In genomic region chr9:331197-331596, GRCh38 we compare ENCODE assay signal across 17 cellular contexts.
DNase-seq lines count a peak whose midpoint lies in the region; ATAC-seq and TF ChIP-seq lines count a peak whose summit lies in the region.
"Had no signal": no experiment of that assay in that cellular context is flagged by ENCODE, and none has a peak within 500 bp of the region (broad histone marks: within the 10 kb centered on the region; RNA-seq: fewer than 3 reads in every experiment).

No MANE protein-coding gene starts in this region.

- H3K4me1 ChIP-seq in GM23338 (ENCODE audit: insufficient read depth) = peaks cover 18% of the 10 kb centered on the region
- H3K4me1 ChIP-seq: BE2C, SJSA1 had no signal

- H4K20me1 ChIP-seq in GM23338 (replicated peaks; ENCODE audit: insufficient read depth) = no peaks in the 10 kb centered on the region

- H3K36me3 ChIP-seq in GM23338 (ENCODE audit: insufficient read depth) = no peaks in the 10 kb centered on the region
- H3K36me3 ChIP-seq: BE2C, SJSA1 had no signal

- intact Hi-C loops in CD4-positive, alpha-beta T cell (cut with DNase I, micrococcal nuclease) = no loop called here
- intact Hi-C loops in cardiac septum (cut with DNase I) = no loop called here

- CTCF ChIA-PET in CD4-positive, alpha-beta T cell (lab: Charles Lee) = no interaction called here
- CTCF ChIA-PET in WTC11 (lab: Charles Lee) = no interaction called here

- H3K27me3 Mint-ChIP-seq in CD4-positive, alpha-beta T cell = no peaks in the 10 kb centered on the region
- H3K27me3 Mint-ChIP-seq in GM23338 (ENCODE audit: insufficient read depth, low read depth, poor library complexity) (peaks cover 11% of the 10 kb centered on the region), WTC11 (ENCODE audit: low read depth) (peaks cover 3% of the 10 kb centered on the region; the same call in 1 of the 2 replicates), memory B cell (no peaks in the 10 kb centered on the region)

- ATAC-seq in CD4-positive, alpha-beta T cell (ENCODE audit: poor library complexity) = no peak
- ATAC-seq in GM23338 (peak; percentile 78), WTC11 (peak; percentile 46), memory B cell (ENCODE audit: low read depth) (no peak), HG03442 (IDR thresholded peaks at IDR 0.05; ENCODE audit: unreplicated experiment) (no peak)

- H3K79me2 ChIP-seq in GM23338 (replicated peaks; ENCODE audit: insufficient read depth) = no peaks in the 10 kb centered on the region

- H3K9me3 ChIP-seq in CD4-positive, alpha-beta T cell (ENCODE audit: control insufficient read depth, low read length) = no peaks in the 10 kb centered on the region
- H3K9me3 ChIP-seq: BE2C, SJSA1 had no signal

- H3K27me3 ChIP-seq in CD4-positive, alpha-beta T cell (ENCODE audit: control insufficient read depth, insufficient read depth, low read length) = no peaks in the 10 kb centered on the region
- H3K27me3 ChIP-seq in GM23338 (ENCODE audit: insufficient read depth) = no peaks in the 10 kb centered on the region
- H3K27me3 ChIP-seq: BE2C, SJSA1 had no signal

- H3K27ac ChIP-seq in CD4-positive, alpha-beta T cell (ENCODE audit: low read depth, low read length) = no peak overlapping the region
- H3K27ac ChIP-seq in GM23338 (ENCODE audit: low read depth) = no peak overlapping the region
- H3K27ac ChIP-seq: SJSA1 had no signal

- POLR2A ChIA-PET in CD4-positive, alpha-beta T cell (lab: Charles Lee) = no interaction called here
- POLR2A ChIA-PET in WTC11 (lab: Charles Lee) = no interaction called here

- H3K4me3 ChIP-seq in GM23338 = no peak overlapping the region
- H3K4me3 ChIP-seq: SJSA1 had no signal

- H3K4me2 ChIP-seq in GM23338 = peak overlapping the region; percentile 56

- DNase-seq in CD4-positive, alpha-beta T cell = no peak
- DNase-seq in GM23338 (ENCODE audit: low spot score) = peak; percentile 35
- no peak for DNase-seq in WTC11 (ENCODE audit: low spot score)
- no peak for DNase-seq in memory B cell (ENCODE audit: low spot score in 2 of 2)
- DNase-seq in EL = no peak
- DNase-seq in cardiac septum (ENCODE audit: low spot score) = no peak
- DNase-seq: BE2C, DMS79, HFFc6, IMR-90, NCI-H1417, NCI-H187, NCI-H2107, NCI-H226, NCI-H524 treated with DMSO at 0.1 percent for 48 hours had no signal

- H3K36me3 Mint-ChIP-seq in CD4-positive, alpha-beta T cell (ENCODE audit: low read depth) = peaks cover 97% of the 10 kb centered on the region
- H3K36me3 Mint-ChIP-seq in GM23338 (ENCODE audit: low read depth) (no peaks in the 10 kb centered on the region), WTC11 (no peaks in the 10 kb centered on the region), memory B cell (peaks cover 39% of the 10 kb centered on the region)

- H3K9me3 Mint-ChIP-seq in CD4-positive, alpha-beta T cell = no peaks in the 10 kb centered on the region
- no peaks in the 10 kb centered on the region for H3K9me3 Mint-ChIP-seq in GM23338
- H3K9me3 Mint-ChIP-seq in WTC11 = no peaks in the 10 kb centered on the region
- no peaks in the 10 kb centered on the region for H3K9me3 Mint-ChIP-seq in memory B cell
- H3K9me3 Mint-ChIP-seq: HFFc6 had no signal

- H3K4me3 Mint-ChIP-seq in CD4-positive, alpha-beta T cell = no peak overlapping the region
- H3K4me3 Mint-ChIP-seq in GM23338 = no peak overlapping the region; the same call in 2 of the 3 replicates
- no peak overlapping the region for H3K4me3 Mint-ChIP-seq in WTC11
- H3K4me3 Mint-ChIP-seq in memory B cell = no peak overlapping the region
- H3K4me3 Mint-ChIP-seq: HFFc6 had no signal

- H3K27ac Mint-ChIP-seq in CD4-positive, alpha-beta T cell = peak overlapping the region; percentile 26
- H3K27ac Mint-ChIP-seq in GM23338 = no peak overlapping the region
- H3K27ac Mint-ChIP-seq in WTC11 = no peak overlapping the region
- H3K27ac Mint-ChIP-seq in memory B cell = peak overlapping the region; percentile 60
- H3K27ac Mint-ChIP-seq: HFFc6 had no signal

- TF ChIP-seq CTCF in CD4-positive, alpha-beta T cell (IDR thresholded peaks at IDR 0.05) = no peak
- TF ChIP-seq CTCF in GM23338 (conservative IDR thresholded peaks at IDR 0.05; ENCODE audit: low read depth in 2 of 2) (no peak), WTC11 (IDR thresholded peaks at IDR 0.05) (no peak)

- H3F3A ChIP-seq in GM23338 (replicated peaks; ENCODE audit: low read depth) = no peaks in the 10 kb centered on the region

- no peak overlapping the region for H2AFZ ChIP-seq in GM23338

- 0 out of 2 replicates have a peak, but pooled peaks cover 2% of the 10 kb centered on the region for H3K9me2 ChIP-seq in GM23338 (ENCODE audit: insufficient read depth)

- peaks cover 30% of the 10 kb centered on the region for H3K4me1 Mint-ChIP-seq in CD4-positive, alpha-beta T cell (ENCODE audit: low read depth)
- H3K4me1 Mint-ChIP-seq in GM23338 = peaks cover 24% of the 10 kb centered on the region
- peaks cover 25% of the 10 kb centered on the region for H3K4me1 Mint-ChIP-seq in WTC11
- peaks cover 2% of the 10 kb centered on the region for H3K4me1 Mint-ChIP-seq in memory B cell

TF ChIP-seq in GM23338, 12 proteins besides CTCF, POLR2A, EP300 and RAD21 (continues in another document):
- TF ChIP-seq NANOG (IDR thresholded peaks at IDR 0.05; ENCODE audit: borderline replicate concordance) (peak; percentile 61; the same call in 1 of the 2 replicates), POLR2AphosphoS5 (IDR thresholded peaks at IDR 0.05; ENCODE audit: low read depth) (no peak), ZNF331 (CRISPR knock-in tag; IDR thresholded peaks at IDR 0.05; ENCODE audit: low read depth) (no peak)

TF ChIP-seq in WTC11, 78 proteins besides CTCF, POLR2A, EP300 and RAD21:
- peak; percentile 71 for TF ChIP-seq ZNF423 (CRISPR knock-in tag; IDR thresholded peaks at IDR 0.05)
- no peak for TF ChIP-seq FOXJ3 (CRISPR knock-in tag; IDR thresholded peaks at IDR 0.05; ENCODE audit: borderline replicate concordance)
- no peak for TF ChIP-seq ZNF219 (CRISPR knock-in tag; IDR thresholded peaks at IDR 0.05; ENCODE audit: borderline replicate concordance)
- no peak for TF ChIP-seq ARID4B (CRISPR knock-in tag; IDR thresholded peaks at IDR 0.05; ENCODE audit: borderline replicate concordance)
- TF ChIP-seq ZNF232 (CRISPR knock-in tag; IDR thresholded peaks at IDR 0.05) = no peak
- no peak for TF ChIP-seq CREB1 (CRISPR knock-in tag; IDR thresholded peaks at IDR 0.05)
TF ChIP-seq in WTC11: peak in this region for 1.

Comparison
In these comparisons a context has a peak if more than half of its experiments do, and no peak if none do; other contexts are left out.
1. ATAC-seq: peak in GM23338 (single experiment) and WTC11 (single experiment); none in CD4-positive, alpha-beta T cell (single experiment), memory B cell (single experiment) and HG03442 (single experiment).
2. H3K27ac Mint-ChIP-seq: peak in CD4-positive, alpha-beta T cell (single experiment) and memory B cell (single experiment); none in GM23338 (single experiment) and WTC11 (single experiment).